14 cellular contexts compared by ENCODE assay signal in the genomic region with DNA sequence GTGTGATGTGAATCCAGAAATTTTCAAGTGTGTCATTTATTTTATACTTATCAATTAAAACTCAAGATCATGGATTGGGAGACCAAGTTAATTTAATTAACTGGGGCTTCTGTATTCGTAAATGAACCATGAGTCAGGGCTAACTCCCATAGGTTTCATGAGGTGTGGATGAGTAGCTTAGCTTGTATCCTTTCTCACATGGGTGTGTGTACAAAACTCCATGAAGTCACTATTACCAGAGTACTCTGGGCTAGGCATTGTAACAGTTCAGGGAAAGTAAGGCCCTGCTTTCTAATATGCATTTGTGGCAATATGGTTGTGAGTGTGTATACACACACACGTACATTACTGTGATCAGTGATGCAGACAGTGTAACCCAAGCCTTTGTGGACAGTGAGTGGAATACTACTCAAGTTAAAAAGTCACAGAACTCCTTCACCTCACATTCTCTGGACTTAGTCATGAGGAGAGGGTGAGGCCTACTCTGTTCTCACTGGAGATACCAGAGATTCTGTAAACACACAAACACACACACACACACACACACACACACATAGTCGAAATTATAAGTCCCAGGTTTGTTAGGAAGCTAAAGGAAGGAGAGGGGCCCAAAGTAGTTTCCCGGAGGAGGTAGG. TPM values are rescaled to one million over a fixed set of nuclear protein-coding genes. Genes with fewer than 3 reads are reported as not detected.
DNase-seq lines count a peak whose midpoint lies in the region; TF ChIP-seq lines count a peak whose summit lies in the region.
"Had no signal": no experiment of that assay in that cellular context is flagged by ENCODE, and none has a peak within 500 bp of the region (broad histone marks: within the 10 kb centered on the region; RNA-seq: fewer than 3 reads in every experiment).

No MANE protein-coding gene starts in this region.

- H3K27ac ChIP-seq in breast epithelium (no peak overlapping the region), SJCRH30 (no peak overlapping the region), substantia nigra (ENCODE audit: low read depth, low read length, poor library complexity, severe bottlenecking) (no peak overlapping the region)
- H3K27ac ChIP-seq: colonic mucosa, uterus had no signal

- intact Hi-C loops in MCF 10A (cut with micrococcal nuclease) (loop anchor here (2.0 kb wide), 1 partner anchor 47 kb away; a partner anchor contains a TSS), breast epithelium (cut with DNase I; ENCODE audit: low total_unique reads) (no loop called here)

- H3K4me3 ChIP-seq in breast epithelium (no peak overlapping the region), astrocyte of the spinal cord (ENCODE audit: low read depth, low read length) (no peak overlapping the region), SJCRH30 (no peak overlapping the region)
- H3K4me3 ChIP-seq: colonic mucosa, uterus had no signal

- H3K36me3 ChIP-seq in breast epithelium (no peaks in the 10 kb centered on the region), SJCRH30 (peaks cover 43% of the 10 kb centered on the region)
- H3K36me3 ChIP-seq: colonic mucosa, uterus had no signal

- H3K9me3 Mint-ChIP-seq in MCF 10A (ENCODE audit: unreplicated experiment) = no peaks in the 10 kb centered on the region
- H3K9me3 Mint-ChIP-seq: activated naive CD4-positive, alpha-beta T cell treated with anti-CD3 and anti-CD28 coated beads, Interleukin-2, amount 10 ng/mL, durations not matched to agents 7 days and 5 days had no signal

- in situ Hi-C loops in astrocyte of the spinal cord (cut with HindIII; ENCODE audit: low sequenced_read_pairs) = no loop called here

- H3K27ac Mint-ChIP-seq in MCF 10A (ENCODE audit: low read depth, unreplicated experiment) = peak overlapping the region; percentile 90
- H3K27ac Mint-ChIP-seq: activated naive CD4-positive, alpha-beta T cell treated with anti-CD3 and anti-CD28 coated beads, Interleukin-2, amount 10 ng/mL, durations not matched to agents 7 days and 5 days had no signal

- TF ChIP-seq POLR2A in breast epithelium (IDR thresholded peaks at IDR 0.05) = no peak

- POLR2A ChIA-PET in MCF 10A (lab: Yijun Ruan, JAX) = interaction anchor here (0.8 to 7.1 kb wide), 8 partner anchors 17 to 50 kb away, joined by 3 to 89 read pairs (median 4); a partner anchor contains a TSS

- peaks cover 37% of the 10 kb centered on the region for H3K36me3 Mint-ChIP-seq in MCF 10A (ENCODE audit: insufficient read depth, unreplicated experiment)

- peaks cover 28% of the 10 kb centered on the region for H3K4me1 Mint-ChIP-seq in MCF 10A (ENCODE audit: insufficient read depth, unreplicated experiment)

- H3K9me3 ChIP-seq in breast epithelium (no peaks in the 10 kb centered on the region), SJCRH30 (replicated peaks) (no peaks in the 10 kb centered on the region)
- H3K9me3 ChIP-seq: colonic mucosa, uterus had no signal

- no TSS peak for BruUV-seq in MCF 10A (replicated peaks; lab: Mats Ljungman, UMichigan)

- H3K4me1 ChIP-seq in breast epithelium = no peaks in the 10 kb centered on the region
- no peaks in the 10 kb centered on the region for H3K4me1 ChIP-seq in SJCRH30
- H3K4me1 ChIP-seq: colonic mucosa had no signal

- DNase-seq in MCF 10A (ENCODE audit: unreplicated experiment) (no peak), breast epithelium (ENCODE audit: low spot score in 2 of 2) (no peak), astrocyte of the spinal cord (ENCODE audit: low read depth, low spot score) (peak; percentile 49), kidney glomerular epithelial cell (lab: John Stamatoyannopoulos, UW) (peak; percentile 92), iPS-NIHi7 (ENCODE audit: extremely low spot score) (no peak), SJCRH30 (no peak), substantia nigra (lab: John Stamatoyannopoulos, UW) (no peak), epidermal melanocyte (ENCODE audit: insufficient read length, low spot score) (no peak)
- DNase-seq: activated CD4-positive, alpha-beta T cell treated with anti-CD3 and anti-CD28 coated beads for 4 hours; activated naive CD4-positive, alpha-beta T cell treated with anti-CD3 and anti-CD28 coated beads, Interleukin-2, amount 10 ng/mL, durations not matched to agents 7 days and 5 days; colonic mucosa; NK-92 treated with Interleukin-12 subunit alpha and Interleukin-12 subunit beta, amount 100 ng/mL, for 24 hours; occipital lobe; uterus had no signal

- no peaks in the 10 kb centered on the region for H3K27me3 Mint-ChIP-seq in MCF 10A (ENCODE audit: insufficient read depth, unreplicated experiment)
- H3K27me3 Mint-ChIP-seq: activated naive CD4-positive, alpha-beta T cell treated with anti-CD3 and anti-CD28 coated beads, Interleukin-2, amount 10 ng/mL, durations not matched to agents 7 days and 5 days had no signal

- TF ChIP-seq CTCF in MCF 10A (IDR thresholded peaks at IDR 0.05; ENCODE audit: unreplicated experiment) (no peak), breast epithelium (IDR thresholded peaks at IDR 0.05) (no peak), astrocyte of the spinal cord (IDR thresholded peaks at IDR 0.05; ENCODE audit: low read depth, low read length) (no peak)

- CTCF ChIA-PET in MCF 10A (lab: Yijun Ruan, JAX) = interaction anchor here (1.0 to 5.1 kb wide), 6 partner anchors 8 to 163 kb away, joined by 3 to 41 read pairs (median 8); a partner anchor contains a TSS

- no peak overlapping the region for H3K4me3 Mint-ChIP-seq in MCF 10A (ENCODE audit: unreplicated experiment)
- H3K4me3 Mint-ChIP-seq: activated naive CD4-positive, alpha-beta T cell treated with anti-CD3 and anti-CD28 coated beads, Interleukin-2, amount 10 ng/mL, durations not matched to agents 7 days and 5 days had no signal

- H3K27me3 ChIP-seq in breast epithelium = no peaks in the 10 kb centered on the region
- H3K27me3 ChIP-seq in SJCRH30 = no peaks in the 10 kb centered on the region
- H3K27me3 ChIP-seq: colonic mucosa, uterus had no signal

RNA-seq across cellular contexts. Expression of a gene that starts 3.5 kb away (rescaled TPM):
- total RNA-seq in MCF 10A (2022) = 2.4 and 2.9 TPM in 2 replicates
- 1 to 10 TPM in 1 of 3 donors, under 1 TPM in 2; 0.59 to 1.6 (median 0.66) TPM for total RNA-seq in breast epithelium
- 1.5 and 1.6 TPM in 2 replicates for total RNA-seq in SJCRH30 (2014; rRNA removed; shearing (Covaris generic))

RNA-seq across cellular contexts. Expression of a gene that starts 47.1 kb away (rescaled TPM):
- total RNA-seq in MCF 10A (2022) = 72.9 and 86.2 TPM in 2 replicates
- total RNA-seq in breast epithelium = 10 to 100 TPM; 45.6 to 64.2 (median 54.9) TPM
- 56.4 and 60.5 TPM in 2 replicates for total RNA-seq in SJCRH30 (2014; rRNA removed; shearing (Covaris generic))

RNA-seq across cellular contexts. Expression of a gene that starts 50.3 kb away (rescaled TPM):
- total RNA-seq in MCF 10A (2022) (7.6 and 7.8 TPM in 2 replicates), breast epithelium (10 to 100 TPM in 2 of 3 donors, 1 to 10 TPM in 1; 9.2 to 21.9 (median 18.3) TPM)
- total RNA-seq in SJCRH30 (2014; rRNA removed; shearing (Covaris generic)) = 1.9 TPM in 2 replicates

Comparison
In these comparisons a context has a peak if more than half of its experiments do, and no peak if none do; other contexts are left out.
1. DNase-seq: peak in astrocyte of the spinal cord (single experiment) and kidney glomerular epithelial cell (single experiment); none in MCF 10A (single experiment), breast epithelium (0 of 2), iPS-NIHi7 (single experiment), SJCRH30 (0 of 2), substantia nigra (0 of 49) and epidermal melanocyte (single experiment).